In genomic region chr17:79802039-79802735, GRCh38 we compare ENCODE assay signal across 3 cellular contexts.
TF ChIP-seq lines count a peak whose summit lies in the region.

No MANE protein-coding gene starts in this region.

TF ChIP-seq in HCT116, 20 proteins besides CTCF, POLR2A, EP300 and RAD21 (continued from another document):
- TF ChIP-seq SIN3A (IDR thresholded peaks at IDR 0.05; ENCODE audit: low read depth) (no peak), EZH2phosphoT487 (IDR thresholded peaks at IDR 0.05; ENCODE audit: borderline replicate concordance) (no peak), ZFX (IDR thresholded peaks at IDR 0.05) (no peak), JUND (IDR thresholded peaks at IDR 0.05) (no peak), ELF1 (IDR thresholded peaks at IDR 0.05; ENCODE audit: borderline replicate concordance, low read depth) (no peak), POLR2AphosphoS5 (IDR thresholded peaks at IDR 0.05; ENCODE audit: low read depth, low read length) (no peak), YY1 (IDR thresholded peaks at IDR 0.05; ENCODE audit: extremely low read depth, insufficient replicate concordance, low read depth, low read length) (no peak), EGR1 (IDR thresholded peaks at IDR 0.05; ENCODE audit: low read depth) (no peak), SP1 (IDR thresholded peaks at IDR 0.05; ENCODE audit: low read depth) (no peak), TCF7L2 (IDR thresholded peaks at IDR 0.05; ENCODE audit: borderline replicate concordance, extremely low read depth, insufficient read depth, insufficient read length) (no peak), EZH2 (IDR thresholded peaks at IDR 0.05) (no peak)

TF ChIP-seq in neural cell, 6 proteins besides CTCF, POLR2A, EP300 and RAD21 (continued from another document):
- TF ChIP-seq REST (IDR thresholded peaks at IDR 0.05; ENCODE audit: borderline replicate concordance), result no peak
- TF ChIP-seq SMC3 (conservative IDR thresholded peaks at IDR 0.05; ENCODE audit: poor library complexity), result no peak
- TF ChIP-seq EZH2 (IDR thresholded peaks at IDR 0.05; ENCODE audit: borderline replicate concordance, insufficient read depth, low read length, poor library complexity, severe bottlenecking), result no peak
TF ChIP-seq in neural cell: peak in this region for 0.

TF ChIP-seq in HEK293T, 16 proteins besides CTCF, POLR2A, EP300 and RAD21 (continued from another document):
- TF ChIP-seq CTBP1 (IDR thresholded peaks at IDR 0.05; ENCODE audit: borderline replicate concordance) (no peak), L3MBTL2 (conservative IDR thresholded peaks at IDR 0.05) (no peak), HDGF (IDR thresholded peaks at IDR 0.05; ENCODE audit: borderline replicate concordance) (no peak), PKNOX1 (IDR thresholded peaks at IDR 0.05) (no peak), FOXA1 (IDR thresholded peaks at IDR 0.05) (no peak), NFRKB (IDR thresholded peaks at IDR 0.05) (no peak)
